ENCODE assay signal across 18 cellular contexts in the genomic region with DNA sequence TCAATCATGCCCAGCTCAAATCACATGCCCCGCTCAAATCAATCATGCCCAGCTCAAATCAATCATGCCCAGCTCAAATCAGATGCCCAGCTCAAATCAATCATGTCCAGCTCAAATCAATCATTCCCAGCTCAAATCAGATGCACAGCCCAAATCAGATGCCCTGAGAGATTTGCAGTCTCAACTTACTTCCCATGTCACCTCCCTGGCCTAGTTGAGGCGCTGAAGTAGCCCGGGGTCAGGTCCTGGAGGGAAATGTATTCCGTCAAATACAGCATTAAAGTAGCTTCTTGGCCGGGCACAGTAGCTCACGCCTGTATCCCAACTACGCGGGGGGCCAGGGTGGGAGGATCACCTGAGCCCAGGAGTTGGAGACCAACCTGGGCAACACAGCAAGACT. TPM values are rescaled to one million over a fixed set of nuclear protein-coding genes. Genes with fewer than 3 reads are reported as not detected.
DNase-seq lines count a peak whose midpoint lies in the region; ATAC-seq and TF ChIP-seq lines count a peak whose summit lies in the region.
"Had no signal": no experiment of that assay in that cellular context is flagged by ENCODE, and none has a peak within 500 bp of the region (broad histone marks: within the 10 kb centered on the region; RNA-seq: fewer than 3 reads in every experiment).

No MANE protein-coding gene starts in this region.

- TF ChIP-seq CTCF in Calu3 (IDR thresholded peaks at IDR 0.05; ENCODE audit: unreplicated experiment) (no peak), OCI-LY7 (conservative IDR thresholded peaks at IDR 0.05; ENCODE audit: low read length) (no peak), endothelial cell (IDR thresholded peaks at IDR 0.05; ENCODE audit: unreplicated experiment) (no peak), tibial artery (IDR thresholded peaks at IDR 0.05) (no peak)

- H3K36me3 Mint-ChIP-seq in Calu3 (ENCODE audit: insufficient read depth, unreplicated experiment) (peaks cover 36% of the 10 kb centered on the region), endothelial cell (ENCODE audit: low read depth, unreplicated experiment) (peaks cover 32% of the 10 kb centered on the region)

- H3K4me3 ChIP-seq in OCI-LY7 (ENCODE audit: low read depth, low read length, poor library complexity, severe bottlenecking): no peak overlapping the region
- H3K4me3 ChIP-seq in tibial artery: no peak overlapping the region
- H3K4me3 ChIP-seq: K562 had no signal

- peaks cover 69% of the 10 kb centered on the region for H3K36me3 ChIP-seq in OCI-LY7 (ENCODE audit: insufficient read depth, low read length)
- peaks cover 13 to 58% (median 41%) of the 10 kb centered on the region in 3 donors for H3K36me3 ChIP-seq in tibial artery

- H3K9me3 Mint-ChIP-seq in Calu3 (ENCODE audit: low read depth, unreplicated experiment): no peaks in the 10 kb centered on the region
- H3K9me3 Mint-ChIP-seq in endothelial cell (ENCODE audit: unreplicated experiment): no peaks in the 10 kb centered on the region
- H3K9me3 Mint-ChIP-seq: CD8-positive, alpha-beta memory T cell had no signal

- H3K27me3 Mint-ChIP-seq in Calu3 (ENCODE audit: unreplicated experiment) (no peaks in the 10 kb centered on the region), endothelial cell (ENCODE audit: unreplicated experiment) (no peaks in the 10 kb centered on the region)
- H3K27me3 Mint-ChIP-seq: CD8-positive, alpha-beta memory T cell had no signal

- DNase-seq in Calu3: no peak
- DNase-seq in OCI-LY7 (ENCODE audit: low spot score): no peak
- no peak for DNase-seq in endothelial cell (ENCODE audit: low spot score)
- DNase-seq in sciatic nerve (ENCODE audit: low spot score): peak; percentile 41
- DNase-seq in NCI-H2196 treated with DMSO at 0.1 percent for 48 hours (lab: John Stamatoyannopoulos, UW; ENCODE audit: unreplicated experiment): no peak
- no peak for DNase-seq in tibial artery
- DNase-seq in NCI-H2171 (lab: John Stamatoyannopoulos, UW): no peak
- DNase-seq: CD8-positive, alpha-beta memory T cell; NCI-H1092; NCI-H1436; NCI-H1930; NCI-H345; NCI-H524; NCI-H774; NK-92 treated with Interleukin-12 subunit alpha and Interleukin-12 subunit beta, amount 100 ng/mL, for 24 hours had no signal

- no peaks in the 10 kb centered on the region for H3K27me3 ChIP-seq in tibial artery

- no peak overlapping the region for H2AFZ ChIP-seq in OCI-LY7 (ENCODE audit: low read length)

- H3K27ac ChIP-seq in OCI-LY7 (ENCODE audit: low read depth, low read length, poor library complexity, severe bottlenecking): no peak overlapping the region
- H3K27ac ChIP-seq in tibial artery: no peak overlapping the region
- H3K27ac ChIP-seq: C4-2B had no signal

- peaks cover 10% of the 10 kb centered on the region for H3K4me1 Mint-ChIP-seq in Calu3 (ENCODE audit: low read depth, unreplicated experiment)
- H3K4me1 Mint-ChIP-seq in endothelial cell (ENCODE audit: unreplicated experiment): no peaks in the 10 kb centered on the region

- H3K27ac Mint-ChIP-seq in Calu3 (ENCODE audit: unreplicated experiment) (no peak overlapping the region), endothelial cell (ENCODE audit: unreplicated experiment) (no peak overlapping the region)
- H3K27ac Mint-ChIP-seq: CD8-positive, alpha-beta memory T cell had no signal

- H3K4me3 Mint-ChIP-seq in Calu3 (ENCODE audit: low read depth, unreplicated experiment) (no peak overlapping the region), endothelial cell (ENCODE audit: unreplicated experiment) (peak overlapping the region; percentile 61)
- H3K4me3 Mint-ChIP-seq: CD8-positive, alpha-beta memory T cell had no signal

- H3K9me3 ChIP-seq in OCI-LY7 (ENCODE audit: low read length): no peaks in the 10 kb centered on the region
- no peaks in the 10 kb centered on the region for H3K9me3 ChIP-seq in tibial artery

- intact Hi-C loops in Calu3 (cut with micrococcal nuclease; ENCODE audit: unreplicated experiment): no loop called here
- intact Hi-C loops in OCI-LY7 (cut with micrococcal nuclease; ENCODE audit: unreplicated experiment): no loop called here
- intact Hi-C loops in sciatic nerve (cut with DNase I): no loop called here
- intact Hi-C loops in tibial artery (cut with DNase I; ENCODE audit: low total_unique reads): no loop called here

- CTCF ChIA-PET in Calu3 (lab: Charles Lee): no interaction called here
- CTCF ChIA-PET in OCI-LY7 (lab: Charles Lee; ENCODE audit: unreplicated experiment): no interaction called here

- H3K4me1 ChIP-seq in OCI-LY7 (ENCODE audit: insufficient read depth, low read length, poor library complexity, severe bottlenecking) (no peaks in the 10 kb centered on the region), tibial artery (no peaks in the 10 kb centered on the region)

- no peak for ATAC-seq in sciatic nerve
- ATAC-seq: HepG2, K562 had no signal

- BruUV-seq in Calu3 (replicated peaks; lab: Mats Ljungman, UMichigan) (TSS peak; percentile 19), OCI-LY7 (replicated peaks; lab: Mats Ljungman, UMichigan) (TSS peak; percentile 31)

- peaks cover 11% of the 10 kb centered on the region; the same call in 1 of the 2 replicates for H3K79me2 ChIP-seq in OCI-LY7 (ENCODE audit: insufficient read depth, low read depth, low read length)

- POLR2A ChIA-PET in OCI-LY7 (lab: Charles Lee): no interaction called here

- H3K9me2 ChIP-seq in OCI-LY7 (ENCODE audit: insufficient read depth, low read length): no peaks in the 10 kb centered on the region

- H4K20me1 ChIP-seq in OCI-LY7 (ENCODE audit: insufficient read depth, low read length): no peaks in the 10 kb centered on the region

- H3K4me2 ChIP-seq in OCI-LY7 (ENCODE audit: low read length): no peak overlapping the region

RNA-seq across cellular contexts. Expression of a gene that starts 15.7 kb away (rescaled TPM):
- total RNA-seq in Calu3 (2022) (24.8 and 28.3 TPM in 2 replicates), OCI-LY7 (2022) (30.9 and 41.6 TPM in 2 replicates), endothelial cell (ENCODE audit: unreplicated experiment) (21.7 TPM), sciatic nerve (11.1 TPM)
- 18.3 and 22.5 TPM in 2 replicates for total RNA-seq in OCI-LY7 (2014; rRNA removed; shearing (Covaris generic))

RNA-seq across cellular contexts. Expression of a gene that starts 16.3 kb away (rescaled TPM):
- total RNA-seq in Calu3 (2022) (54.0 and 57.2 TPM in 2 replicates), OCI-LY7 (2022) (47.6 and 58.5 TPM in 2 replicates), endothelial cell (ENCODE audit: unreplicated experiment) (30.7 TPM), sciatic nerve (19.0 TPM)
- 36.2 and 42.6 TPM in 2 replicates for total RNA-seq in OCI-LY7 (2014; rRNA removed; shearing (Covaris generic))
